13 cellular contexts compared by ENCODE assay signal in the genomic region with DNA sequence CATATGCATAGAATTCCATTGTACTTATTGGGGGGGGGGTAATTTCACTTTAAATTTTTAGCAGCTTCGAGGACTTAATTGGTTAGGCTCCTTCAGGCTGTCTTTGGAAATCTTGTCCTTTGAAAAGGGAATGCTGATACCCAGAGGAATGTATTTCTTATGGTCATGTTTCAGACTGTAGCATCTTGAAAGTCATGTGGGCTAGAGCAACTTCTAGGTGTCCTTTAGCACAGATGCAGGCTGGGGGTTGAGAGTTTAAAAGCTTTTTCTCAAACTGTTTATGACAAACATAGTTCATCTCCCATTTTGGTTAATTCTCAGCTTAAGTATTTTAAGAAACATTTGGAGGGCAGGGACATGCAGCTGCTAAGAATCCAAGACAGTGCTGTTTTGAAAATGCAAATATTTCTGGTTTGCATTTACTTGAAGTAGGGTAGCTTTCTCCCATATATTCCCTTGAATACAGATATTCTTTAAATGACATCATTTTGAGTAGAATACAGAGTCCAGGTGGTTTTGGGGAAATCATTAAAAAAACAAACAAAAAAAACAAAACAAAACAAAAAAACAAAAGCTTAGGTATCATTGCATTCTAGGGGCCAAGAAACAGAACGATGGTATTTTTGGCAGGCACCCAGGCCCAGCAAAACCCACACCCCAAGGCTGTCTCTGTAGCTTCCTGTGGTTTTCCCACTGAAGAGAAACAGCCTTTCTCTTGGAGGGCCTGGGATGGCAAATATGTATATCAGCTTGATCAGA.
A peak's percentile ranks its signal among the peaks of the same experiment; 100 is the strongest.
DNase-seq lines count a peak whose midpoint lies in the region; ATAC-seq and TF ChIP-seq lines count a peak whose summit lies in the region.
"Had no signal": no experiment of that assay in that cellular context is flagged by ENCODE, and none has a peak within 500 bp of the region (broad histone marks: within the 10 kb centered on the region; RNA-seq: fewer than 3 reads in every experiment).

No MANE protein-coding gene starts in this region.

- peak; percentile 93 for ATAC-seq in SK-N-SH treated with all-trans-retinoic acid at 6 μM for 48 hours
- ATAC-seq in HG03095 (IDR thresholded peaks at IDR 0.05; ENCODE audit: unreplicated experiment) = no peak

- intact Hi-C loops in MCF 10A (cut with micrococcal nuclease) = loop anchor here (5.0 kb wide), 1 partner anchor 140 kb away; no protein-coding TSS in a partner anchor
- intact Hi-C loops in breast epithelium (cut with DNase I; ENCODE audit: low total_unique reads) = no loop called here
- intact Hi-C loops in vagina (cut with DNase I) = loop anchor here (10.0 kb wide), 1 partner anchor 53 kb away; no protein-coding TSS in a partner anchor

- no peak overlapping the region for H3K27ac Mint-ChIP-seq in MCF 10A (ENCODE audit: low read depth, unreplicated experiment)

- peak overlapping the region in 1 of 2 donors; percentile 26 for H3K27ac ChIP-seq in breast epithelium
- H3K27ac ChIP-seq in vagina = peak overlapping the region; percentile 23
- H3K27ac ChIP-seq: cardiac muscle cell, tibial artery had no signal

- peaks cover 14% of the 10 kb centered on the region for H3K36me3 Mint-ChIP-seq in MCF 10A (ENCODE audit: insufficient read depth, unreplicated experiment)

- peaks cover 0 to 3% of the 10 kb centered on the region in 2 donors for H3K4me1 ChIP-seq in breast epithelium
- H3K4me1 ChIP-seq in vagina = peaks cover 18% of the 10 kb centered on the region

- no TSS peak for BruUV-seq in MCF 10A (replicated peaks; lab: Mats Ljungman, UMichigan)

- DNase-seq in MCF 10A (ENCODE audit: unreplicated experiment) = peak; percentile 79
- no peak for DNase-seq in breast epithelium (ENCODE audit: low spot score in 2 of 2)
- DNase-seq in fibroblast of mammary gland (ENCODE audit: low read depth) = peak; percentile 36
- no peak for DNase-seq in vagina (ENCODE audit: extremely low spot score in 2 of 2)
- DNase-seq in NCI-H146 (lab: John Stamatoyannopoulos, UW) = no peak
- DNase-seq in NCI-H82 treated with DMSO at 0.1 percent for 48 hours (lab: John Stamatoyannopoulos, UW; ENCODE audit: unreplicated experiment) = no peak
- DNase-seq: H9, NCI-H1436 treated with DMSO at 0.1 percent for 48 hours, tibial artery had no signal

- peaks cover 29% of the 10 kb centered on the region for H3K4me1 Mint-ChIP-seq in MCF 10A (ENCODE audit: insufficient read depth, unreplicated experiment)

- H3K27me3 Mint-ChIP-seq in MCF 10A (ENCODE audit: insufficient read depth, unreplicated experiment) = no peaks in the 10 kb centered on the region

- H3K9me3 ChIP-seq in breast epithelium (no peaks in the 10 kb centered on the region), vagina (no peaks in the 10 kb centered on the region)
- H3K9me3 ChIP-seq: right atrium auricular region, tibial artery had no signal

- TF ChIP-seq POLR2A in breast epithelium (IDR thresholded peaks at IDR 0.05) = no peak
- no peak for TF ChIP-seq POLR2A in vagina (IDR thresholded peaks at IDR 0.05)

- no peak overlapping the region for H3K4me3 Mint-ChIP-seq in MCF 10A (ENCODE audit: unreplicated experiment)
- H3K4me3 Mint-ChIP-seq: H9 had no signal

- no peaks in the 10 kb centered on the region for H3K9me3 Mint-ChIP-seq in MCF 10A (ENCODE audit: unreplicated experiment)
- H3K9me3 Mint-ChIP-seq: H9 had no signal

- no peaks in the 10 kb centered on the region for H3K27me3 ChIP-seq in breast epithelium
- H3K27me3 ChIP-seq in vagina = no peaks in the 10 kb centered on the region
- H3K27me3 ChIP-seq: cardiac muscle cell, right atrium auricular region, tibial artery had no signal

- TF ChIP-seq CTCF in MCF 10A (IDR thresholded peaks at IDR 0.05; ENCODE audit: unreplicated experiment) (no peak), breast epithelium (IDR thresholded peaks at IDR 0.05) (no peak), fibroblast of mammary gland (conservative IDR thresholded peaks at IDR 0.05; ENCODE audit: control insufficient read depth, insufficient read depth, low read depth, low read length) (no peak), vagina (IDR thresholded peaks at IDR 0.05) (no peak)

- POLR2A ChIA-PET in MCF 10A (lab: Yijun Ruan, JAX) = interaction anchor here (0.7 to 1.1 kb wide), 5 partner anchors 52 to 321 kb away, joined by 3 to 4 read pairs (median 3); a partner anchor contains a TSS

- no peak overlapping the region for H3K4me3 ChIP-seq in breast epithelium
- H3K4me3 ChIP-seq in fibroblast of mammary gland (ENCODE audit: control insufficient read depth, low read depth, low read length) = no peak overlapping the region
- no peak overlapping the region for H3K4me3 ChIP-seq in vagina
- H3K4me3 ChIP-seq: cardiac muscle cell, right atrium auricular region, tibial artery had no signal

- H3K36me3 ChIP-seq in breast epithelium = no peaks in the 10 kb centered on the region
- H3K36me3 ChIP-seq in vagina = no peaks in the 10 kb centered on the region
- H3K36me3 ChIP-seq: cardiac muscle cell, right atrium auricular region, tibial artery had no signal

- CTCF ChIA-PET in MCF 10A (lab: Yijun Ruan, JAX) = interaction anchor here (0.6 to 3.6 kb wide), 5 partner anchors 12 to 1088 kb away, joined by 3 to 17 read pairs (median 5); no protein-coding TSS in a partner anchor

TF ChIP-seq in SK-N-SH treated with all-trans-retinoic acid at 6 μM for 48 hours, 23 proteins besides CTCF, POLR2A, EP300 and RAD21:
- TF ChIP-seq CSDC2 (CRISPR knock-in tag; IDR thresholded peaks at IDR 0.05) = no peak
- TF ChIP-seq TCF4 (CRISPR knock-in tag; IDR thresholded peaks at IDR 0.05; ENCODE audit: borderline replicate concordance) = no peak
- no peak for TF ChIP-seq ZNF565 (CRISPR knock-in tag; conservative IDR thresholded peaks at IDR 0.05; ENCODE audit: low read depth)
- TF ChIP-seq, protein P1, sequence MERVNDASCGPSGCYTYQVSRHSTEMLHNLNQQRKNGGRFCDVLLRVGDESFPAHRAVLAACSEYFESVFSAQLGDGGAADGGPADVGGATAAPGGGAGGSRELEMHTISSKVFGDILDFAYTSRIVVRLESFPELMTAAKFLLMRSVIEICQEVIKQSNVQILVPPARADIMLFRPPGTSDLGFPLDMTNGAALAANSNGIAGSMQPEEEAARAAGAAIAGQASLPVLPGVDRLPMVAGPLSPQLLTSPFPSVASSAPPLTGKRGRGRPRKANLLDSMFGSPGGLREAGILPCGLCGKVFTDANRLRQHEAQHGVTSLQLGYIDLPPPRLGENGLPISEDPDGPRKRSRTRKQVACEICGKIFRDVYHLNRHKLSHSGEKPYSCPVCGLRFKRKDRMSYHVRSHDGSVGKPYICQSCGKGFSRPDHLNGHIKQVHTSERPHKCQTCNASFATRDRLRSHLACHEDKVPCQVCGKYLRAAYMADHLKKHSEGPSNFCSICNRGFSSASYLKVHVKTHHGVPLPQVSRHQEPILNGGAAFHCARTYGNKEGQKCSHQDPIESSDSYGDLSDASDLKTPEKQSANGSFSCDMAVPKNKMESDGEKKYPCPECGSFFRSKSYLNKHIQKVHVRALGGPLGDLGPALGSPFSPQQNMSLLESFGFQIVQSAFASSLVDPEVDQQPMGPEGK (CRISPR knock-in tag; IDR thresholded peaks at IDR 0.05; ENCODE audit: borderline replicate concordance) = no peak

Comparison
In these comparisons a context has a peak if more than half of its experiments do, and no peak if none do; other contexts are left out.
1. DNase-seq: peak in MCF 10A (single experiment) and fibroblast of mammary gland (single experiment); none in breast epithelium (0 of 2), vagina (0 of 2), NCI-H146 (single experiment) and NCI-H82 treated with DMSO at 0.1 percent for 48 hours (single experiment).